Comparison of ENCODE assay signal across 19 cellular contexts in genomic region chr10:65723525-65723924, GRCh38.
"Had no signal": no experiment of that assay in that cellular context is flagged by ENCODE, and none has a peak within 500 bp of the region (broad histone marks: within the 10 kb centered on the region; RNA-seq: fewer than 3 reads in every experiment).

No MANE protein-coding gene starts in this region.

- H3K36me3 ChIP-seq: esophagus squamous epithelium, neutrophil, tibial nerve, uterus had no signal

- H3K27ac Mint-ChIP-seq: activated B cell treated with CpG ODN at 0.5 μM for 24 hours; activated naive CD8-positive, alpha-beta T cell treated with anti-CD3 and anti-CD28 coated beads for 36 hours; immature natural killer cell; natural killer cell; stimulated activated memory B cell treated with anti-CD40 and anti-IgM and Interleukin-4, amounts not matched to agents 10 μg/mL and 1 μg/mL and 100 μg/mL, for 72 hours had no signal

- H3K27ac ChIP-seq: body of pancreas, esophagus squamous epithelium, neutrophil, tibial nerve, uterus had no signal

- H3K27me3 Mint-ChIP-seq: activated B cell treated with CpG ODN at 0.5 μM for 24 hours; activated naive CD8-positive, alpha-beta T cell treated with anti-CD3 and anti-CD28 coated beads for 36 hours; stimulated activated memory B cell treated with anti-CD40 and anti-IgM and Interleukin-4, amounts not matched to agents 10 μg/mL and 1 μg/mL and 100 μg/mL, for 72 hours had no signal

- ATAC-seq: body of pancreas; natural killer cell; stimulated activated memory B cell treated with anti-CD40 and anti-IgM and Interleukin-4, amounts not matched to agents 10 μg/mL and 1 μg/mL and 100 μg/mL, for 72 hours had no signal

- H3K4me1 ChIP-seq: body of pancreas, esophagus squamous epithelium, tibial nerve, uterus had no signal

- H3K27me3 ChIP-seq: body of pancreas, esophagus squamous epithelium, neutrophil, tibial nerve, uterus had no signal

- H3K4me3 ChIP-seq: body of pancreas, esophagus squamous epithelium, tibial nerve, uterus had no signal

- H3K9me3 ChIP-seq: body of pancreas, esophagus squamous epithelium, neutrophil, tibial nerve, uterus had no signal

- H3K36me3 Mint-ChIP-seq: activated naive CD8-positive, alpha-beta T cell treated with anti-CD3 and anti-CD28 coated beads for 36 hours; immature natural killer cell; stimulated activated memory B cell treated with anti-CD40 and anti-IgM and Interleukin-4, amounts not matched to agents 10 μg/mL and 1 μg/mL and 100 μg/mL, for 72 hours had no signal

- H3K4me3 Mint-ChIP-seq: activated B cell treated with CpG ODN at 0.5 μM for 24 hours; activated naive CD8-positive, alpha-beta T cell treated with anti-CD3 and anti-CD28 coated beads for 36 hours; immature natural killer cell; natural killer cell; stimulated activated memory B cell treated with anti-CD40 and anti-IgM and Interleukin-4, amounts not matched to agents 10 μg/mL and 1 μg/mL and 100 μg/mL, for 72 hours had no signal

- H3K4me1 Mint-ChIP-seq: activated B cell treated with CpG ODN at 0.5 μM for 24 hours; activated naive CD8-positive, alpha-beta T cell treated with anti-CD3 and anti-CD28 coated beads for 36 hours; immature natural killer cell; natural killer cell; stimulated activated memory B cell treated with anti-CD40 and anti-IgM and Interleukin-4, amounts not matched to agents 10 μg/mL and 1 μg/mL and 100 μg/mL, for 72 hours had no signal

- DNase-seq: activated B cell treated with CpG ODN at 0.5 μM for 24 hours; activated CD4-positive, alpha-beta T cell treated with anti-CD3 and anti-CD28 coated beads for 48 hours; activated naive CD8-positive, alpha-beta T cell treated with anti-CD3 and anti-CD28 coated beads for 36 hours; amygdala; body of pancreas; central memory CD4-positive, alpha-beta T cell; cortex of kidney; effector CD4-positive, alpha-beta T cell; esophagus squamous epithelium; glutamatergic neuron; immature natural killer cell; mesenchymal stem cell; natural killer cell; posterior cingulate gyrus; substantia nigra; uterus had no signal
